ENCODE assay signal across 1 cellular context in the genomic region with DNA sequence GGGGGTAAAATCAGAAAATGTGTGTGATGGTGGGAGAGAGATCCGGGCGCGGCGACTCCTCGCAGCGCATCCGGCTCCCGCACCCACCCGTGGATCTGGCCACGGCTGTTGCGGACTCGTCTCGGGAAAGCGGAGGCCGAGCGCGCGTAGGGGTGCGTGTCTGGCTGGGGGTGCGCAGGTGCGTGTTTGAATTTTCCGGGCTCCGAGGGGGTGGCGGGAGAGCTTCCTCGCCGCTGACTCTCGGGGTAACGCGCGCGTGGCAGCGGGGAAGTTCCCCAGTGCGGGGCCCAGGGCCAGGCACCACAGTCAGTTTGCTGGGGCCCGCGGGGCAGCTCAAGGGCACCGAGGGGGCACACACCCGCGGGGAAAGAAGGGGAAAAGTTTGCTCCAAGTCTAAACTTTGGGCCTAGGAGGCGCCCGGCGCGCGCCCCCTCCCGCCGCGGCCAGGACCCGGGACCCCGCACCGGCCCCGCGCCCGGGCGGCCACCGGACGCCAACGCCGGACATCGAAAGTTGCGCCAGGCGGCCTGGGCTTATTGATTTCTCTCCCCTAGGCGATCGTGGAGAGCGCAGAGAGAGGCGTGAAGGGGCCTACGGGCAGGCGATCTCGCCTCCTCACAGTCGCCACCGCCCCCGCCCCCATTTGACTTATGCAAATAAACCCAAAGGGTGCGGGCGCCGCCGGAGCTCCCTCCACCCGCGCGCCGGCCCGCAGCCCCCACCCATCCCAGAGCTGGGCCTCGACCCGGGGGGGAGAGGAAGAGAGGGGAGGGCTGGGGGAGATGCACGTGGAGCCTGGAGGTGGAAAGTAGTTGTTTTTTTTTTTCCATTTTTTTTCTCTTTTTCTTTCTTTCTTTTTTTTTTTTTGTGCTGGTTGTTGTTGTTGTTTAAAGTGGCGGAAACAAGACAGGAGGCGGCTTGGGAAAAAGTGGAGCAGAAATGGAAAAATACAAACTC.
A peak's percentile ranks its signal among the peaks of the same experiment; 100 is the strongest.
TF ChIP-seq lines count a peak whose summit lies in the region.

No MANE protein-coding gene starts in this region.

TF ChIP-seq in K562, 482 proteins besides CTCF, POLR2A, EP300 and RAD21 (continued from another document and continues in another):
- TF ChIP-seq RNF219 (CRISPR knock-in tag; IDR thresholded peaks at IDR 0.05), result no peak
- TF ChIP-seq SIN3B (IDR thresholded peaks at IDR 0.05; ENCODE audit: low read depth), result no peak
- no peak for TF ChIP-seq DNMT1 (IDR thresholded peaks at IDR 0.05)
- no peak for TF ChIP-seq FUS (optimal IDR thresholded peaks at IDR 0.05; ENCODE audit: low read depth, low read length)
- TF ChIP-seq, protein P1, sequence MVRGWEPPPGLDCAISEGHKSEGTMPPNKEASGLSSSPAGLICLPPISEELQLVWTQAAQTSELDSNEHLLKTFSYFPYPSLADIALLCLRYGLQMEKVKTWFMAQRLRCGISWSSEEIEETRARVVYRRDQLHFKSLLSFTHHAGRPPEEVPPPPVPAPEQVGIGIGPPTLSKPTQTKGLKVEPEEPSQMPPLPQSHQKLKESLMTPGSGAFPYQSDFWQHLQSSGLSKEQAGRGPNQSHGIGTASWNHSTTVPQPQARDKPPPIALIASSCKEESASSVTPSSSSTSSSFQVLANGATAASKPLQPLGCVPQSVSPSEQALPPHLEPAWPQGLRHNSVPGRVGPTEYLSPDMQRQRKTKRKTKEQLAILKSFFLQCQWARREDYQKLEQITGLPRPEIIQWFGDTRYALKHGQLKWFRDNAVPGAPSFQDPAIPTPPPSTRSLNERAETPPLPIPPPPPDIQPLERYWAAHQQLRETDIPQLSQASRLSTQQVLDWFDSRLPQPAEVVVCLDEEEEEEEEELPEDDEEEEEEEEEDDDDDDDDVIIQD (CRISPR knock-in tag; IDR thresholded peaks at IDR 0.05), result no peak
- TF ChIP-seq, protein P2, sequence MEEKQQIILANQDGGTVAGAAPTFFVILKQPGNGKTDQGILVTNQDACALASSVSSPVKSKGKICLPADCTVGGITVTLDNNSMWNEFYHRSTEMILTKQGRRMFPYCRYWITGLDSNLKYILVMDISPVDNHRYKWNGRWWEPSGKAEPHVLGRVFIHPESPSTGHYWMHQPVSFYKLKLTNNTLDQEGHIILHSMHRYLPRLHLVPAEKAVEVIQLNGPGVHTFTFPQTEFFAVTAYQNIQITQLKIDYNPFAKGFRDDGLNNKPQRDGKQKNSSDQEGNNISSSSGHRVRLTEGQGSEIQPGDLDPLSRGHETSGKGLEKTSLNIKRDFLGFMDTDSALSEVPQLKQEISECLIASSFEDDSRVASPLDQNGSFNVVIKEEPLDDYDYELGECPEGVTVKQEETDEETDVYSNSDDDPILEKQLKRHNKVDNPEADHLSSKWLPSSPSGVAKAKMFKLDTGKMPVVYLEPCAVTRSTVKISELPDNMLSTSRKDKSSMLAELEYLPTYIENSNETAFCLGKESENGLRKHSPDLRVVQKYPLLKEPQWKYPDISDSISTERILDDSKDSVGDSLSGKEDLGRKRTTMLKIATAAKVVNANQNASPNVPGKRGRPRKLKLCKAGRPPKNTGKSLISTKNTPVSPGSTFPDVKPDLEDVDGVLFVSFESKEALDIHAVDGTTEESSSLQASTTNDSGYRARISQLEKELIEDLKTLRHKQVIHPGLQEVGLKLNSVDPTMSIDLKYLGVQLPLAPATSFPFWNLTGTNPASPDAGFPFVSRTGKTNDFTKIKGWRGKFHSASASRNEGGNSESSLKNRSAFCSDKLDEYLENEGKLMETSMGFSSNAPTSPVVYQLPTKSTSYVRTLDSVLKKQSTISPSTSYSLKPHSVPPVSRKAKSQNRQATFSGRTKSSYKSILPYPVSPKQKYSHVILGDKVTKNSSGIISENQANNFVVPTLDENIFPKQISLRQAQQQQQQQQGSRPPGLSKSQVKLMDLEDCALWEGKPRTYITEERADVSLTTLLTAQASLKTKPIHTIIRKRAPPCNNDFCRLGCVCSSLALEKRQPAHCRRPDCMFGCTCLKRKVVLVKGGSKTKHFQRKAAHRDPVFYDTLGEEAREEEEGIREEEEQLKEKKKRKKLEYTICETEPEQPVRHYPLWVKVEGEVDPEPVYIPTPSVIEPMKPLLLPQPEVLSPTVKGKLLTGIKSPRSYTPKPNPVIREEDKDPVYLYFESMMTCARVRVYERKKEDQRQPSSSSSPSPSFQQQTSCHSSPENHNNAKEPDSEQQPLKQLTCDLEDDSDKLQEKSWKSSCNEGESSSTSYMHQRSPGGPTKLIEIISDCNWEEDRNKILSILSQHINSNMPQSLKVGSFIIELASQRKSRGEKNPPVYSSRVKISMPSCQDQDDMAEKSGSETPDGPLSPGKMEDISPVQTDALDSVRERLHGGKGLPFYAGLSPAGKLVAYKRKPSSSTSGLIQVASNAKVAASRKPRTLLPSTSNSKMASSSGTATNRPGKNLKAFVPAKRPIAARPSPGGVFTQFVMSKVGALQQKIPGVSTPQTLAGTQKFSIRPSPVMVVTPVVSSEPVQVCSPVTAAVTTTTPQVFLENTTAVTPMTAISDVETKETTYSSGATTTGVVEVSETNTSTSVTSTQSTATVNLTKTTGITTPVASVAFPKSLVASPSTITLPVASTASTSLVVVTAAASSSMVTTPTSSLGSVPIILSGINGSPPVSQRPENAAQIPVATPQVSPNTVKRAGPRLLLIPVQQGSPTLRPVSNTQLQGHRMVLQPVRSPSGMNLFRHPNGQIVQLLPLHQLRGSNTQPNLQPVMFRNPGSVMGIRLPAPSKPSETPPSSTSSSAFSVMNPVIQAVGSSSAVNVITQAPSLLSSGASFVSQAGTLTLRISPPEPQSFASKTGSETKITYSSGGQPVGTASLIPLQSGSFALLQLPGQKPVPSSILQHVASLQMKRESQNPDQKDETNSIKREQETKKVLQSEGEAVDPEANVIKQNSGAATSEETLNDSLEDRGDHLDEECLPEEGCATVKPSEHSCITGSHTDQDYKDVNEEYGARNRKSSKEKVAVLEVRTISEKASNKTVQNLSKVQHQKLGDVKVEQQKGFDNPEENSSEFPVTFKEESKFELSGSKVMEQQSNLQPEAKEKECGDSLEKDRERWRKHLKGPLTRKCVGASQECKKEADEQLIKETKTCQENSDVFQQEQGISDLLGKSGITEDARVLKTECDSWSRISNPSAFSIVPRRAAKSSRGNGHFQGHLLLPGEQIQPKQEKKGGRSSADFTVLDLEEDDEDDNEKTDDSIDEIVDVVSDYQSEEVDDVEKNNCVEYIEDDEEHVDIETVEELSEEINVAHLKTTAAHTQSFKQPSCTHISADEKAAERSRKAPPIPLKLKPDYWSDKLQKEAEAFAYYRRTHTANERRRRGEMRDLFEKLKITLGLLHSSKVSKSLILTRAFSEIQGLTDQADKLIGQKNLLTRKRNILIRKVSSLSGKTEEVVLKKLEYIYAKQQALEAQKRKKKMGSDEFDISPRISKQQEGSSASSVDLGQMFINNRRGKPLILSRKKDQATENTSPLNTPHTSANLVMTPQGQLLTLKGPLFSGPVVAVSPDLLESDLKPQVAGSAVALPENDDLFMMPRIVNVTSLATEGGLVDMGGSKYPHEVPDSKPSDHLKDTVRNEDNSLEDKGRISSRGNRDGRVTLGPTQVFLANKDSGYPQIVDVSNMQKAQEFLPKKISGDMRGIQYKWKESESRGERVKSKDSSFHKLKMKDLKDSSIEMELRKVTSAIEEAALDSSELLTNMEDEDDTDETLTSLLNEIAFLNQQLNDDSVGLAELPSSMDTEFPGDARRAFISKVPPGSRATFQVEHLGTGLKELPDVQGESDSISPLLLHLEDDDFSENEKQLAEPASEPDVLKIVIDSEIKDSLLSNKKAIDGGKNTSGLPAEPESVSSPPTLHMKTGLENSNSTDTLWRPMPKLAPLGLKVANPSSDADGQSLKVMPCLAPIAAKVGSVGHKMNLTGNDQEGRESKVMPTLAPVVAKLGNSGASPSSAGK (IDR thresholded peaks at IDR 0.05), result no peak; the same call in 1 of the 2 replicates
- 0 out of 2 replicates have a peak, but pooled peaks have one; percentile 9 for TF ChIP-seq ZNF263 (CRISPR knock-in tag; IDR thresholded peaks at IDR 0.05; ENCODE audit: borderline replicate concordance)
- TF ChIP-seq NKRF (IDR thresholded peaks at IDR 0.05; ENCODE audit: borderline replicate concordance), result no peak
- TF ChIP-seq NFIC (IDR thresholded peaks at IDR 0.05), result no peak
- no peak for TF ChIP-seq ZNF124 (CRISPR knock-in tag; IDR thresholded peaks at IDR 0.05)
- no peak for TF ChIP-seq ELF2 (CRISPR knock-in tag; IDR thresholded peaks at IDR 0.05)
- TF ChIP-seq SMARCC2 (IDR thresholded peaks at IDR 0.05; ENCODE audit: low read depth), result no peak
- 0 out of 2 replicates have a peak, but pooled peaks have one; percentile 39 for TF ChIP-seq NBN (IDR thresholded peaks at IDR 0.05; ENCODE audit: low read depth)
- TF ChIP-seq MAX (CRISPR knock-in tag; IDR thresholded peaks at IDR 0.05), result peak; percentile 7; the same call in 1 of the 2 replicates
- TF ChIP-seq, protein P3, sequence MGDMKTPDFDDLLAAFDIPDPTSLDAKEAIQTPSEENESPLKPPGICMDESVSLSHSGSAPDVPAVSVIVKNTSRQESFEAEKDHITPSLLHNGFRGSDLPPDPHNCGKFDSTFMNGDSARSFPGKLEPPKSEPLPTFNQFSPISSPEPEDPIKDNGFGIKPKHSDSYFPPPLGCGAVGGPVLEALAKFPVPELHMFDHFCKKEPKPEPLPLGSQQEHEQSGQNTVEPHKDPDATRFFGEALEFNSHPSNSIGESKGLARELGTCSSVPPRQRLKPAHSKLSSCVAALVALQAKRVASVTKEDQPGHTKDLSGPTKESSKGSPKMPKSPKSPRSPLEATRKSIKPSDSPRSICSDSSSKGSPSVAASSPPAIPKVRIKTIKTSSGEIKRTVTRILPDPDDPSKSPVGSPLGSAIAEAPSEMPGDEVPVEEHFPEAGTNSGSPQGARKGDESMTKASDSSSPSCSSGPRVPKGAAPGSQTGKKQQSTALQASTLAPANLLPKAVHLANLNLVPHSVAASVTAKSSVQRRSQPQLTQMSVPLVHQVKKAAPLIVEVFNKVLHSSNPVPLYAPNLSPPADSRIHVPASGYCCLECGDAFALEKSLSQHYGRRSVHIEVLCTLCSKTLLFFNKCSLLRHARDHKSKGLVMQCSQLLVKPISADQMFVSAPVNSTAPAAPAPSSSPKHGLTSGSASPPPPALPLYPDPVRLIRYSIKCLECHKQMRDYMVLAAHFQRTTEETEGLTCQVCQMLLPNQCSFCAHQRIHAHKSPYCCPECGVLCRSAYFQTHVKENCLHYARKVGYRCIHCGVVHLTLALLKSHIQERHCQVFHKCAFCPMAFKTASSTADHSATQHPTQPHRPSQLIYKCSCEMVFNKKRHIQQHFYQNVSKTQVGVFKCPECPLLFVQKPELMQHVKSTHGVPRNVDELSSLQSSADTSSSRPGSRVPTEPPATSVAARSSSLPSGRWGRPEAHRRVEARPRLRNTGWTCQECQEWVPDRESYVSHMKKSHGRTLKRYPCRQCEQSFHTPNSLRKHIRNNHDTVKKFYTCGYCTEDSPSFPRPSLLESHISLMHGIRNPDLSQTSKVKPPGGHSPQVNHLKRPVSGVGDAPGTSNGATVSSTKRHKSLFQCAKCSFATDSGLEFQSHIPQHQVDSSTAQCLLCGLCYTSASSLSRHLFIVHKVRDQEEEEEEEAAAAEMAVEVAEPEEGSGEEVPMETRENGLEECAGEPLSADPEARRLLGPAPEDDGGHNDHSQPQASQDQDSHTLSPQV (IDR thresholded peaks at IDR 0.05), result no peak; the same call in 1 of the 2 replicates
- peak; percentile 40; the same call in 1 of the 2 replicates for TF ChIP-seq EP400 (IDR thresholded peaks at IDR 0.05)
- TF ChIP-seq DLX4 (CRISPR knock-in tag; IDR thresholded peaks at IDR 0.05), result no peak
